In the genomic region with DNA sequence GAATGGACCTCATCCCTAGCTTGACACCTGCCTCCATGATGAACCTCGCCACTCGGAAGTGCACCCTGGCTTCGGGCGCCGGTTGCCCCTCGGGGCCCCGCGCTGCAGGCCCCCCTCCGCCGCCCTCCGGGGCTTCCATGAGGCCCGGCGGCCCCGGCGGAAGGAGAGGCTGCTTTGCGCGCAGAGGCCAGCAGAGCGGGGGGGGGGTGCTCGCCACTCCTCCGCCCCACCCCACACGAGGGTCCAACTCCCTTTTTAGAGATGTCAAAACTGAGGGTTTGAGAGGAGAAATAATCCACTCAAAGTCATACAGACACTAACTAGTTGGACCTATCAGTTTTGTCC, we compare ENCODE assay signal across 25 cellular contexts. TPM values are rescaled to one million over a fixed set of nuclear protein-coding genes. Genes with fewer than 3 reads are reported as not detected.
DNase-seq lines count a peak whose midpoint lies in the region; ATAC-seq and TF ChIP-seq lines count a peak whose summit lies in the region.
"Had no signal": no experiment of that assay in that cellular context is flagged by ENCODE, and none has a peak within 500 bp of the region (broad histone marks: within the 10 kb centered on the region; RNA-seq: fewer than 3 reads in every experiment).

No MANE protein-coding gene starts in this region.

- H3K4me3 ChIP-seq in mammary epithelial cell (replicated peaks in 1 of 3; ENCODE audit: insufficient read depth in 1 of 3, low read depth in 2 of 3, low read length in 3 of 3): no peak overlapping the region
- no peak overlapping the region for H3K4me3 ChIP-seq in effector memory CD4-positive, alpha-beta T cell (ENCODE audit: insufficient read depth, low read depth, low read length, poor library complexity, severe bottlenecking)
- H3K4me3 ChIP-seq: GM23248 had no signal

- no peaks in the 10 kb centered on the region for H3K27me3 ChIP-seq in mammary epithelial cell (ENCODE audit: insufficient read depth, low read length)
- H3K27me3 ChIP-seq in effector memory CD4-positive, alpha-beta T cell (replicated peaks; ENCODE audit: control insufficient read depth, insufficient read depth, low read length, poor library complexity, severe bottlenecking): no peaks in the 10 kb centered on the region

- H3K79me2 ChIP-seq in mammary epithelial cell (ENCODE audit: insufficient read depth, low read length): peaks cover 3% of the 10 kb centered on the region

- H3K4me3 Mint-ChIP-seq in MCF 10A (ENCODE audit: unreplicated experiment): no peak overlapping the region
- H3K4me3 Mint-ChIP-seq in naive thymus-derived CD8-positive, alpha-beta T cell: no peak overlapping the region
- H3K4me3 Mint-ChIP-seq in type B pancreatic cell: no peak overlapping the region

- H3K36me3 Mint-ChIP-seq in MCF 10A (ENCODE audit: insufficient read depth, unreplicated experiment) (peaks cover 66% of the 10 kb centered on the region), type B pancreatic cell (peaks cover 7% of the 10 kb centered on the region)
- H3K36me3 Mint-ChIP-seq in naive thymus-derived CD8-positive, alpha-beta T cell: peaks cover 6 to 8% (median 6%) of the 10 kb centered on the region in 3 donors

- CTCF ChIA-PET in MCF 10A (lab: Yijun Ruan, JAX) (interaction anchor here (0.9 to 4.3 kb wide), 3 partner anchors 8 to 169 kb away, joined by 3 to 29 read pairs (median 4); a partner anchor contains a TSS), mammary epithelial cell (lab: Charles Lee; ENCODE audit: low non-redundant PET) (no interaction called here)

- WGBS in mammary epithelial cell (ENCODE audit: low coverage, missing lambda C conversion rate): 94% methylated on average over 8 of the region's 21 CpGs

- dilution Hi-C loops in mammary epithelial cell (cut with HindIII; ENCODE audit: low sequenced_read_pairs): no loop called here

- intact Hi-C loops in MCF 10A (cut with micrococcal nuclease) (no loop called here), mammary epithelial cell (cut with micrococcal nuclease) (no loop called here)

- peaks cover 17% of the 10 kb centered on the region for H3K9me3 Mint-ChIP-seq in MCF 10A (ENCODE audit: unreplicated experiment)
- H3K9me3 Mint-ChIP-seq in naive thymus-derived CD8-positive, alpha-beta T cell: peaks cover 0 to 8% (median 0%) of the 10 kb centered on the region in 9 donors
- peaks cover 9% of the 10 kb centered on the region for H3K9me3 Mint-ChIP-seq in type B pancreatic cell

- POLR2A ChIA-PET in MCF 10A (lab: Yijun Ruan, JAX): no interaction called here
- POLR2A ChIA-PET in naive thymus-derived CD8-positive, alpha-beta T cell (lab: Charles Lee): interaction anchor here (1.3 kb wide), 1 partner anchor 8 kb away, joined by 3 read pairs; a partner anchor contains a TSS

- no peaks in the 10 kb centered on the region for H4K20me1 ChIP-seq in mammary epithelial cell (ENCODE audit: insufficient read depth, low read length)

- no peak overlapping the region for H3K27ac ChIP-seq in mammary epithelial cell (ENCODE audit: insufficient read depth, low read depth, low read length)
- H3K27ac ChIP-seq in effector memory CD4-positive, alpha-beta T cell (ENCODE audit: insufficient read depth, low read length, poor library complexity, severe bottlenecking): peak overlapping the region; percentile 91
- H3K27ac ChIP-seq: 22Rv1, GM23248 had no signal

- H3K27me3 Mint-ChIP-seq in MCF 10A (ENCODE audit: insufficient read depth, unreplicated experiment) (no peaks in the 10 kb centered on the region), type B pancreatic cell (peaks cover under 1% of the 10 kb centered on the region)
- H3K27me3 Mint-ChIP-seq in naive thymus-derived CD8-positive, alpha-beta T cell: no peaks in the 10 kb centered on the region

- no peak overlapping the region for H3K4me2 ChIP-seq in mammary epithelial cell (ENCODE audit: insufficient read depth, low read depth, low read length)
- H3K4me2 ChIP-seq: KMS-11 had no signal

- H3K27ac Mint-ChIP-seq in MCF 10A (ENCODE audit: low read depth, unreplicated experiment) (peak overlapping the region; percentile 99), type B pancreatic cell (peak overlapping the region; percentile 99)
- peak overlapping the region in 8 of 10 donors; percentile 74 to 100 (median 99) for H3K27ac Mint-ChIP-seq in naive thymus-derived CD8-positive, alpha-beta T cell

- no peaks in the 10 kb centered on the region for H3K36me3 ChIP-seq in mammary epithelial cell (ENCODE audit: insufficient read depth, low read length)
- H3K36me3 ChIP-seq in effector memory CD4-positive, alpha-beta T cell (ENCODE audit: control insufficient read depth, insufficient read depth, low read length): peaks cover 4% of the 10 kb centered on the region

- BruUV-seq in MCF 10A (replicated peaks; lab: Mats Ljungman, UMichigan) (no TSS peak), mammary epithelial cell (replicated peaks; lab: Mats Ljungman, UMichigan) (no TSS peak)

- peaks cover 28% of the 10 kb centered on the region for H3K4me1 Mint-ChIP-seq in MCF 10A (ENCODE audit: insufficient read depth, unreplicated experiment)
- H3K4me1 Mint-ChIP-seq in naive thymus-derived CD8-positive, alpha-beta T cell: peaks cover 14 to 46% (median 36%) of the 10 kb centered on the region in 4 donors
- H3K4me1 Mint-ChIP-seq in type B pancreatic cell (ENCODE audit: unreplicated experiment): peaks cover 39% of the 10 kb centered on the region

- DNase-seq in MCF 10A (ENCODE audit: unreplicated experiment) (no peak), mammary epithelial cell (no peak), type B pancreatic cell (ENCODE audit: extremely low spot score, unreplicated experiment) (no peak), anterior cingulate cortex (lab: John Stamatoyannopoulos, UW) (no peak)
- DNase-seq in effector memory CD4-positive, alpha-beta T cell: no peak
- DNase-seq in naive thymus-derived CD8-positive, alpha-beta T cell: no peak
- DNase-seq in activated CD4-positive, CD25-positive, alpha-beta regulatory T cell (lab: John Stamatoyannopoulos, UW): no peak
- DNase-seq in activated T-cell treated with anti-CD3 and anti-CD28 coated beads, Interleukin-2, amount 50 U/mL, for 48 hours: no peak
- DNase-seq: ACHN, DMS153, GM23248, H7, IMR-90, NCI-H1048, NCI-H1436, NCI-H187, NCI-H2081 treated with DMSO at 0.1 percent for 48 hours, NCI-H2171, NCI-H226, NCI-H510A, NCI-H69, RPMI8226, SHP77 had no signal

- TF ChIP-seq CTCF in MCF 10A (IDR thresholded peaks at IDR 0.05; ENCODE audit: unreplicated experiment): no peak
- TF ChIP-seq CTCF in mammary epithelial cell (conservative IDR thresholded peaks at IDR 0.05 in 1 of 2, IDR thresholded peaks at IDR 0.05 in 1 of 2; ENCODE audit: extremely low read depth in 1 of 2, insufficient read depth in 1 of 2, low read depth in 1 of 2, low read length in 2 of 2): no peak
- TF ChIP-seq CTCF in type B pancreatic cell (conservative IDR thresholded peaks at IDR 0.05): no peak

- H2AFZ ChIP-seq in mammary epithelial cell (ENCODE audit: low read depth, low read length): no peak overlapping the region
- H2AFZ ChIP-seq: GM23248 had no signal

- in situ Hi-C loops in mammary epithelial cell (cut with MboI; ENCODE audit: low sequenced_read_pairs in 2 of 2): no loop called here

- H3K9ac ChIP-seq in mammary epithelial cell (ENCODE audit: insufficient read depth, low read length): no peak overlapping the region
- H3K9ac ChIP-seq: GM23248, KMS-11 had no signal

- H3K4me1 ChIP-seq in mammary epithelial cell (ENCODE audit: insufficient read depth, low read length): peaks cover 28% of the 10 kb centered on the region
- peaks cover 24% of the 10 kb centered on the region for H3K4me1 ChIP-seq in effector memory CD4-positive, alpha-beta T cell (ENCODE audit: control insufficient read depth, insufficient read depth, low read length, poor library complexity, severe bottlenecking)

- no peaks in the 10 kb centered on the region for H3K9me3 ChIP-seq in mammary epithelial cell (replicated peaks; ENCODE audit: insufficient read depth, low read length)
- H3K9me3 ChIP-seq in effector memory CD4-positive, alpha-beta T cell (ENCODE audit: control insufficient read depth, low read length): no peaks in the 10 kb centered on the region

- no peak for ATAC-seq in naive thymus-derived CD8-positive, alpha-beta T cell

RNA-seq across cellular contexts. Expression of a gene that starts 7.9 kb away (rescaled TPM):
- 594 and 611 TPM in 2 replicates for total RNA-seq in MCF 10A (2022)
- 10 to 100 TPM; 20.7 to 28.8 TPM for total RNA-seq in mammary epithelial cell
- polyA plus RNA-seq in mammary epithelial cell: 19.1 TPM
- polyA minus RNA-seq in mammary epithelial cell: 22.7 TPM
- total RNA-seq in naive thymus-derived CD8-positive, alpha-beta T cell: 10 to 100 TPM; 23.5 to 24.1 TPM
- polyA plus RNA-seq in naive thymus-derived CD8-positive, alpha-beta T cell: 100 to 1,000 TPM; 102 to 660 (median 258) TPM
- total RNA-seq in type B pancreatic cell (ENCODE audit: low replicate concordance): 50.9 and 163 TPM in 2 replicates
